ENCODE assay signal across 24 cellular contexts in the genomic region with DNA sequence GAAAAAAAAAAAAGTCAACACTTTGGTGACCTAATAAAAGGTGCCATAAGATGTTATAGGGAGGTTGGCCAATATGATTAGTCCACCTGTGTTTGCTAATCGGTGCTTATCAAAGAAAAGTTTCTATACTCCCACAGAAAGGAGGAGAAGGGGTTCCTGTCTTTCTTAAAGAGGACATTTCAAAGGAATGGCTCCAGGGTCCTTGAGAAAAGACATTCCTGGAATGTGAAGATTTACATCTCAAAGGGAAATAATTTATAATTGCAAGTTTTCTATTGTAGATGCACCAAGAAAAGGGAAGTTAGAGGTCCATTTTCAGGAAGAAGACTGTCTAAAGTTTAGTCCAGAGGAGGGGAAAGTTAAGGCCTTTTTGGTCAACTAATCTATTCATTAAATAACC.
"Had no signal": no experiment of that assay in that cellular context is flagged by ENCODE, and none has a peak within 500 bp of the region (broad histone marks: within the 10 kb centered on the region; RNA-seq: fewer than 3 reads in every experiment).

No MANE protein-coding gene starts in this region.

- ATAC-seq: activated CD8-positive, alpha-beta T cell treated with anti-CD3 and anti-CD28 coated beads for 36 hours; activated naive CD8-positive, alpha-beta T cell treated with anti-CD3 and anti-CD28 coated beads, Interleukin-2, amount 50 U/mL, for 24 hours; activated T-cell treated with anti-CD3 and anti-CD28 coated beads, Interleukin-2, amount 50 U/mL, for 4 hours had no signal

- H3K4me3 ChIP-seq: SJSA1 had no signal

- H3K4me2 ChIP-seq: SK-N-SH had no signal

- H3K27me3 ChIP-seq: brain microvascular endothelial cell, SJSA1 had no signal

- H3K9ac ChIP-seq: SK-N-SH had no signal

- H3K36me3 ChIP-seq: brain microvascular endothelial cell, SJSA1 had no signal

- H3K4me1 ChIP-seq: SJSA1 had no signal

- H3K27ac ChIP-seq: brain microvascular endothelial cell, SJSA1, VCaP had no signal

- DNase-seq: activated CD4-positive, alpha-beta T cell treated with anti-CD3 and anti-CD28 coated beads, Interleukin-2, amount 10 ng/mL, durations not matched to agents 24 days and 14 days; activated CD4-positive, alpha-beta T cell treated with anti-CD3 and anti-CD28 coated beads, Interleukin-2, amount 50 U/mL, for 4 hours; activated CD8-positive, alpha-beta T cell treated with anti-CD3 and anti-CD28 coated beads for 36 hours; activated gamma-delta T cell treated with Interleukin-2 at 50 U/mL for 16 hours; activated naive CD4-positive, alpha-beta T cell treated with anti-CD3 and anti-CD28 coated beads for 36 hours; activated naive CD8-positive, alpha-beta T cell treated with anti-CD3 and anti-CD28 coated beads, Interleukin-2, amount 50 U/mL, for 24 hours; activated T-cell treated with anti-CD3 and anti-CD28 coated beads for 4 hours; activated T-cell treated with anti-CD3 and anti-CD28 coated beads, Interleukin-2, amount 50 U/mL, for 4 hours; anterior cingulate cortex; brain microvascular endothelial cell; central memory CD4-positive, alpha-beta T cell; KG1; NCI-H1105; NCI-H1417 treated with DMSO at 0.1 percent for 48 hours; NCI-H1930; NCI-H2081 treated with DMSO at 0.1 percent for 48 hours; NCI-H345; NCI-H524 treated with DMSO at 0.1 percent for 48 hours; NK-92 treated with Interleukin-12 subunit alpha and Interleukin-12 subunit beta, amount 100 ng/mL, for 24 hours; OCI-M1; Right ventricle myocardium superior; SK-N-SH had no signal

- H3K9me3 ChIP-seq: SJSA1 had no signal
